In the genomic region with DNA sequence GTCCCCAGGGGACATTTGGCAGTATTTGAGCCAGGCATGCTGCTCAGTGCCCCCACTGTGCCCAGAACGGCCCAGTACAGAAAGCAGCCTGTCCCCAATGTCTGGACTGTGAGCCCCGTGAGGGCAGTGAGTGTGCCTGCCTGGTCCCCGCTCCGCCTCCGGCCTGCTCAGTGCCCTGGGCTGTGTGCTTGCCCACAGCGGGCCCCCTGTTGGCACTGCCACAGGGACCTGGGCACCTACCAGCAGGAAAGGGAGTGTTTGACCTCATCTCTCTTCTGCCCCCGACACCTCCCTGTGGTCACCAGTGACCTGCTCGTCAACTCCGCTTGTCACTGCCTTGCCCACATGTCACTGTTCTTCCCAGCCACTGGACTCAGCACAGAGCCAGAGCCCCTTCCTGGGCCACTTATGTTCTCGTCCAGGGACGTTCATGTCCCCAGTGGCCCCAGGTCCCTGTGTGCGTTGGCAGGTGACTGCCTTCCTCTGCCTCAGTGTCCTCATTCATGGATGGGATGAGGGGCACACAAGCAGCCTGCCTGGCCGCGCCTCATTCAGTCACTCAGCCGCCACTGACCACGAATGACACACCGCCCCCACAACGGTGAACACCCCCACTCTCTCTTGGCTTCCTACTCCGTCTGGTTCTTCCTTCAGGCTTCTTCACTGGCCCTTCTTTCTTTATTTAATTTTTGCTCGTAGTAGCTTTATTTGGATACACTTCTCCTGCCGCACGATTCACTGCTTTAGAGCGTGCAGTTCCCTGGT, we compare ENCODE assay signal across 14 cellular contexts. TPM values are rescaled to one million over a fixed set of nuclear protein-coding genes. Genes with fewer than 3 reads are reported as not detected.
DNase-seq lines count a peak whose midpoint lies in the region; ATAC-seq, FAIRE-seq and TF ChIP-seq lines count a peak whose summit lies in the region.
"Had no signal": no experiment of that assay in that cellular context is flagged by ENCODE, and none has a peak within 500 bp of the region (broad histone marks: within the 10 kb centered on the region; RNA-seq: fewer than 3 reads in every experiment).

No MANE protein-coding gene starts in this region.

- H3K27me3 ChIP-seq in GM23338 (ENCODE audit: insufficient read depth) (no peaks in the 10 kb centered on the region), mesenchymal stem cell (ENCODE audit: control insufficient read depth in 1 of 2, insufficient read depth in 1 of 2, low read length in 2 of 2) (no peaks in the 10 kb centered on the region), gastroesophageal sphincter (no peaks in the 10 kb centered on the region)

- no peak overlapping the region for H2BK120ac ChIP-seq in mesenchymal stem cell (ENCODE audit: low read depth, low read length)

- H3K4me1 Mint-ChIP-seq in GM23338: peaks cover 14% of the 10 kb centered on the region

- H3K27ac ChIP-seq in A549 (peak overlapping the region in 1 of 2 experiments; percentile 45; a peak in 1 of 6 replicates), GM23338 (ENCODE audit: low read depth) (no peak overlapping the region), mesenchymal stem cell (ENCODE audit: low read length, poor library complexity, severe bottlenecking) (no peak overlapping the region), gastroesophageal sphincter (peak overlapping the region in 1 of 4 donors; percentile 14)
- H3K27ac ChIP-seq: HL-60 had no signal

- peaks cover 28% of the 10 kb centered on the region for H3K4me1 ChIP-seq in A549
- H3K4me1 ChIP-seq in GM23338 (ENCODE audit: insufficient read depth): peaks cover 15% of the 10 kb centered on the region
- peaks cover 52% of the 10 kb centered on the region for H3K4me1 ChIP-seq in mesenchymal stem cell (ENCODE audit: control insufficient read depth, insufficient read depth, low read depth, low read length)
- peaks cover 0 to 76% (median 14%) of the 10 kb centered on the region in 3 donors for H3K4me1 ChIP-seq in gastroesophageal sphincter

- no peaks in the 10 kb centered on the region for H3K9me3 Mint-ChIP-seq in GM23338
- H3K9me3 Mint-ChIP-seq in activated naive CD4-positive, alpha-beta T cell treated with anti-CD3 and anti-CD28 coated beads, Interleukin-2, amount 50 U/mL, for 72 hours: no peaks in the 10 kb centered on the region

- peak overlapping the region; percentile 65 for H4K91ac ChIP-seq in mesenchymal stem cell (ENCODE audit: low read length)

- H3K9ac ChIP-seq in mesenchymal stem cell (ENCODE audit: low read length): no peak overlapping the region

- no peak overlapping the region for H3K14ac ChIP-seq in mesenchymal stem cell (ENCODE audit: low read length in 2 of 2)

- H3K4me3 ChIP-seq in A549: no peak overlapping the region
- H3K4me3 ChIP-seq in GM23338: no peak overlapping the region
- no peak overlapping the region for H3K4me3 ChIP-seq in mesenchymal stem cell (ENCODE audit: insufficient read depth in 1 of 2, low read depth in 1 of 2, low read length in 2 of 2)
- no peak overlapping the region for H3K4me3 ChIP-seq in gastroesophageal sphincter

- CTCF ChIA-PET in A549 (lab: Yijun Ruan, JAX): no interaction called here

- H3K4me2 ChIP-seq in A549: 0 out of 3 replicates have a peak overlapping the region, but pooled peaks have one; percentile 19
- H3K4me2 ChIP-seq in GM23338: no peak overlapping the region
- no peak overlapping the region for H3K4me2 ChIP-seq in mesenchymal stem cell (ENCODE audit: low read length, poor library complexity, severe bottlenecking)

- H3K18ac ChIP-seq in mesenchymal stem cell (ENCODE audit: low read depth in 1 of 2, low read length in 2 of 2): no peak overlapping the region

- FAIRE-seq in A549 (lab: Jason Lieb, UNC): no peak
- FAIRE-seq: colon had no signal

- H2BK5ac ChIP-seq in mesenchymal stem cell (ENCODE audit: low read depth, low read length, poor library complexity, severe bottlenecking): no peak overlapping the region

- no peak overlapping the region for H4K8ac ChIP-seq in mesenchymal stem cell (ENCODE audit: low read length)

- H2AFZ ChIP-seq in GM23338: no peak overlapping the region
- no peak overlapping the region for H2AFZ ChIP-seq in mesenchymal stem cell (ENCODE audit: low read depth, low read length)

- POLR2A ChIA-PET in A549 (lab: Yijun Ruan, JAX): no interaction called here

- WGBS in A549 (ENCODE audit: missing lambda C conversion rate): 91% methylated on average over 16 of the region's 23 CpGs
- 92% methylated on average over 23 of the region's 23 CpGs for WGBS in mesenchymal stem cell
- WGBS in gastroesophageal sphincter (ENCODE audit: low coverage in 1 of 2), 2 donors: 70 to 79% methylated on average over 2 to 16 of the region's 23 CpGs

- H3K36me3 ChIP-seq in GM23338 (ENCODE audit: insufficient read depth) (no peaks in the 10 kb centered on the region), mesenchymal stem cell (ENCODE audit: control insufficient read depth in 1 of 2, insufficient read depth in 2 of 2, low read depth in 1 of 2, low read length in 2 of 2) (peaks cover 19 to 50% of the 10 kb centered on the region in 2 experiments), gastroesophageal sphincter (peaks cover 0 to 35% of the 10 kb centered on the region in 2 donors)

- H3K9me2 ChIP-seq in GM23338 (ENCODE audit: insufficient read depth): no peaks in the 10 kb centered on the region

- peaks cover 3% of the 10 kb centered on the region for H3K79me1 ChIP-seq in mesenchymal stem cell (replicated peaks; ENCODE audit: low read length, poor library complexity, severe bottlenecking)

- no peaks in the 10 kb centered on the region for H3K9me3 ChIP-seq in A549
- no peaks in the 10 kb centered on the region for H3K9me3 ChIP-seq in mesenchymal stem cell (ENCODE audit: control insufficient read depth, low read length)
- no peaks in the 10 kb centered on the region for H3K9me3 ChIP-seq in gastroesophageal sphincter

- H3K4ac ChIP-seq in mesenchymal stem cell (ENCODE audit: low read depth in 1 of 2, low read length in 2 of 2): no peak overlapping the region

- peaks cover 43% of the 10 kb centered on the region for H3K79me2 ChIP-seq in GM23338 (replicated peaks; ENCODE audit: insufficient read depth)

- TF ChIP-seq CTCF in A549 (IDR thresholded peaks at IDR 0.05) (no peak), GM23338 (conservative IDR thresholded peaks at IDR 0.05; ENCODE audit: low read depth in 2 of 2) (no peak), gastroesophageal sphincter (IDR thresholded peaks at IDR 0.05) (no peak)

- peaks cover 27% of the 10 kb centered on the region for H3K27me3 Mint-ChIP-seq in GM23338 (ENCODE audit: insufficient read depth, low read depth, poor library complexity)

- no peak overlapping the region for H3K23ac ChIP-seq in mesenchymal stem cell (ENCODE audit: low read length in 2 of 2)

- no peak overlapping the region for H3K27ac Mint-ChIP-seq in GM23338
- H3K27ac Mint-ChIP-seq in activated naive CD4-positive, alpha-beta T cell treated with anti-CD3 and anti-CD28 coated beads, Interleukin-2, amount 50 U/mL, for 72 hours: peak overlapping the region; percentile 16 to 93

- H2AK5ac ChIP-seq in mesenchymal stem cell (ENCODE audit: low read length, severe bottlenecking): no peak overlapping the region

- no peaks in the 10 kb centered on the region for H3F3A ChIP-seq in GM23338 (replicated peaks; ENCODE audit: low read depth)

- H3K36me3 Mint-ChIP-seq in GM23338 (ENCODE audit: low read depth): peaks cover 11% of the 10 kb centered on the region; the same call in 2 of the 3 replicates
- peaks cover 18 to 21% of the 10 kb centered on the region in 2 donors for H3K36me3 Mint-ChIP-seq in activated naive CD4-positive, alpha-beta T cell treated with anti-CD3 and anti-CD28 coated beads, Interleukin-2, amount 50 U/mL, for 72 hours

- ATAC-seq in A549: no peak
- ATAC-seq in GM23338: no peak
- no peak for ATAC-seq in activated naive CD4-positive, alpha-beta T cell treated with anti-CD3 and anti-CD28 coated beads, Interleukin-2, amount 50 U/mL, for 72 hours
- ATAC-seq in gastroesophageal sphincter: no peak
- no peak for ATAC-seq in GM19351 (IDR thresholded peaks at IDR 0.05; ENCODE audit: unreplicated experiment)
- no peak for ATAC-seq in GM21367 (IDR thresholded peaks at IDR 0.05; ENCODE audit: unreplicated experiment)

- TF ChIP-seq POLR2A in A549 (IDR thresholded peaks at IDR 0.05; ENCODE audit: low read length): no peak
- no peak for TF ChIP-seq POLR2A in gastroesophageal sphincter (IDR thresholded peaks at IDR 0.05)

- H4K20me1 ChIP-seq in GM23338 (replicated peaks; ENCODE audit: insufficient read depth): peaks cover 7% of the 10 kb centered on the region; the same call in 1 of the 2 replicates

- no peak overlapping the region for H2BK12ac ChIP-seq in mesenchymal stem cell (ENCODE audit: low read length in 2 of 2)

- H3K4me3 Mint-ChIP-seq in GM23338: peak overlapping the region; percentile 30; the same call in 1 of the 3 replicates

- H2BK15ac ChIP-seq in mesenchymal stem cell (ENCODE audit: low read depth, poor library complexity, severe bottlenecking): no peak overlapping the region

- no peak for DNase-seq in A549 (ENCODE audit: low read depth in 1 of 2, low spot score in 1 of 2)
- DNase-seq in GM23338 (ENCODE audit: low spot score): no peak
- DNase-seq in activated naive CD4-positive, alpha-beta T cell treated with anti-CD3 and anti-CD28 coated beads, Interleukin-2, amount 50 U/mL, for 72 hours (ENCODE audit: low spot score in 2 of 2): no peak
- DNase-seq in mesenchymal stem cell: no peak
- no peak for DNase-seq in SIG-M5 treated with dmso at 0.1 percent for 504 hours (lab: John Stamatoyannopoulos, UW; ENCODE audit: unreplicated experiment)
- DNase-seq: head of caudate nucleus, NCI-H2081 had no signal

- no peak for TF ChIP-seq EP300 in A549 (IDR thresholded peaks at IDR 0.05)
- no peak for TF ChIP-seq EP300 in gastroesophageal sphincter (IDR thresholded peaks at IDR 0.05)

- TF ChIP-seq RAD21 in A549 (conservative IDR thresholded peaks at IDR 0.05 in 1 of 2, IDR thresholded peaks at IDR 0.05 in 1 of 2): no peak

RNA-seq across cellular contexts. Expression of a gene that starts 2.8 kb away (rescaled TPM):
- polyA plus RNA-seq in A549 (2011; rRNA removed): 13.9 and 14.4 TPM in 2 replicates
- 30.1 and 34.7 TPM in 2 replicates for polyA plus RNA-seq in A549 (2012; cell fraction: cytosol; rRNA removed)
- polyA plus RNA-seq in A549 (2012; cell fraction: nucleus; rRNA removed): 67.4 and 92.3 TPM in 2 replicates
- polyA plus RNA-seq in A549 (2017; fragmentation: RNase III; extraction: RNeasy Plus Mini Kit Qiagen cat#74134 plus additional on column Dnase treatment): 15.5 to 19.1 TPM (median 18.1 TPM) in 3 replicates
- polyA minus RNA-seq in A549 (2011; rRNA and poly(A)+ RNA removed): 13.8 and 22.6 TPM in 2 replicates
- 38.4 and 39.2 TPM in 2 replicates for total RNA-seq in GM23338 (2014; rRNA removed; shearing (Covaris generic))
- 12.9 and 16.1 TPM in 2 replicates for polyA plus RNA-seq in GM23338 (2016; fragmentation: Nextera tagmentation; extraction: Ambion mirVana)
- 10 to 100 TPM; 52.4 to 73.5 TPM for total RNA-seq in activated naive CD4-positive, alpha-beta T cell treated with anti-CD3 and anti-CD28 coated beads, Interleukin-2, amount 50 U/mL, for 72 hours
- polyA plus RNA-seq in mesenchymal stem cell (2013, experiment 1 of 2): 30.7 TPM
- polyA plus RNA-seq in mesenchymal stem cell (2013, experiment 2 of 2): 28.8 TPM
- total RNA-seq in gastroesophageal sphincter: 10 to 100 TPM; 17.6 to 32.9 (median 23.0) TPM

RNA-seq across cellular contexts. Expression of a gene that starts 8.5 kb away (rescaled TPM):
- polyA plus RNA-seq in A549 (2011; rRNA removed): 3.3 and 4.6 TPM in 2 replicates
- 14.9 and 17.8 TPM in 2 replicates for polyA plus RNA-seq in A549 (2012; cell fraction: cytosol; rRNA removed)
- 19.2 and 29.3 TPM in 2 replicates for polyA plus RNA-seq in A549 (2012; cell fraction: nucleus; rRNA removed)
- 12.1 to 14.2 TPM (median 13.3 TPM) in 3 replicates for polyA plus RNA-seq in A549 (2017; fragmentation: RNase III; extraction: RNeasy Plus Mini Kit Qiagen cat#74134 plus additional on column Dnase treatment)
- 1.1 and 2.2 TPM in 2 replicates for polyA minus RNA-seq in A549 (2011; rRNA and poly(A)+ RNA removed)
- total RNA-seq in GM23338 (2014; rRNA removed; shearing (Covaris generic)): 34.1 and 34.7 TPM in 2 replicates
- 19.0 TPM in 2 replicates for polyA plus RNA-seq in GM23338 (2016; fragmentation: Nextera tagmentation; extraction: Ambion mirVana)
- total RNA-seq in activated naive CD4-positive, alpha-beta T cell treated with anti-CD3 and anti-CD28 coated beads, Interleukin-2, amount 50 U/mL, for 72 hours: 10 to 100 TPM; 13.2 to 14.8 TPM
- polyA plus RNA-seq in mesenchymal stem cell (2013, experiment 1 of 2): 4.2 TPM
- polyA plus RNA-seq in mesenchymal stem cell (2013, experiment 2 of 2): 3.8 TPM
- total RNA-seq in gastroesophageal sphincter: 10 to 100 TPM; 16.5 to 30.7 (median 20.3) TPM

RNA-seq across cellular contexts. Expression of a gene that starts 25.7 kb away (rescaled TPM):
- polyA plus RNA-seq in A549 (2011; rRNA removed) (not detected in 2 replicates), A549 (2017; fragmentation: RNase III; extraction: RNeasy Plus Mini Kit Qiagen cat#74134 plus additional on column Dnase treatment) (not detected in 3 replicates), GM23338 (2016; fragmentation: Nextera tagmentation; extraction: Ambion mirVana) (not detected in 2 replicates)
- not detected in 2 replicates for polyA plus RNA-seq in A549 (2012; cell fraction: cytosol; rRNA removed)
- polyA plus RNA-seq in A549 (2012; cell fraction: nucleus; rRNA removed): not detected in 2 replicates
- polyA minus RNA-seq in A549 (2011; rRNA and poly(A)+ RNA removed): not detected in 2 replicates
- not detected in 2 replicates for total RNA-seq in GM23338 (2014; rRNA removed; shearing (Covaris generic))
- not detected for total RNA-seq in activated naive CD4-positive, alpha-beta T cell treated with anti-CD3 and anti-CD28 coated beads, Interleukin-2, amount 50 U/mL, for 72 hours
- polyA plus RNA-seq in mesenchymal stem cell (2013, experiment 1 of 2): not detected
- polyA plus RNA-seq in mesenchymal stem cell (2013, experiment 2 of 2): not detected
- total RNA-seq in gastroesophageal sphincter: not detected
- total RNA-seq: activated CD8-positive, alpha-beta memory T cell treated with anti-CD3 and anti-CD28 coated beads for 36 hours; temporal lobe had no signal

RNA-seq across cellular contexts. Expression of a gene that starts 28.6 kb away (rescaled TPM):
- polyA plus RNA-seq in A549 (2011; rRNA removed): 1.1 and 1.2 TPM in 2 replicates
- 0.26 and 0.47 TPM in 2 replicates for polyA plus RNA-seq in A549 (2012; cell fraction: cytosol; rRNA removed)
- polyA plus RNA-seq in A549 (2012; cell fraction: nucleus; rRNA removed): 0.14 TPM in 1 of 2 replicates, not detected in the other
- polyA plus RNA-seq in A549 (2017; fragmentation: RNase III; extraction: RNeasy Plus Mini Kit Qiagen cat#74134 plus additional on column Dnase treatment): 0.62 to 1.0 TPM (median 0.67 TPM) in 3 replicates
- polyA minus RNA-seq in A549 (2011; rRNA and poly(A)+ RNA removed): 0.44 and 1.4 TPM in 2 replicates
- 4.7 and 5.0 TPM in 2 replicates for total RNA-seq in GM23338 (2014; rRNA removed; shearing (Covaris generic))
- 19.0 and 21.5 TPM in 2 replicates for polyA plus RNA-seq in GM23338 (2016; fragmentation: Nextera tagmentation; extraction: Ambion mirVana)
- total RNA-seq in activated naive CD4-positive, alpha-beta T cell treated with anti-CD3 and anti-CD28 coated beads, Interleukin-2, amount 50 U/mL, for 72 hours: under 1 TPM in 1 of 2 donors, not detected in 1; 0.72 TPM
- 0.18 TPM for polyA plus RNA-seq in mesenchymal stem cell (2013, experiment 1 of 2)
- polyA plus RNA-seq in mesenchymal stem cell (2013, experiment 2 of 2): not detected
- total RNA-seq in gastroesophageal sphincter: not detected

RNA-seq across cellular contexts. Expression of a gene that starts 30.0 kb away (rescaled TPM):
- polyA plus RNA-seq in A549 (2011; rRNA removed) (not detected in 2 replicates), A549 (2017; fragmentation: RNase III; extraction: RNeasy Plus Mini Kit Qiagen cat#74134 plus additional on column Dnase treatment) (not detected in 3 replicates), GM23338 (2016; fragmentation: Nextera tagmentation; extraction: Ambion mirVana) (0.50 TPM in 1 of 2 replicates, not detected in the other)
- not detected in 2 replicates for polyA plus RNA-seq in A549 (2012; cell fraction: cytosol; rRNA removed)
- 0.17 and 0.24 TPM in 2 replicates for polyA plus RNA-seq in A549 (2012; cell fraction: nucleus; rRNA removed)
- polyA minus RNA-seq in A549 (2011; rRNA and poly(A)+ RNA removed): not detected in 2 replicates
- not detected in 2 replicates for total RNA-seq in GM23338 (2014; rRNA removed; shearing (Covaris generic))
- total RNA-seq in activated naive CD4-positive, alpha-beta T cell treated with anti-CD3 and anti-CD28 coated beads, Interleukin-2, amount 50 U/mL, for 72 hours: 1 to 10 TPM; 3.0 to 3.8 TPM
- polyA plus RNA-seq in mesenchymal stem cell (2013, experiment 1 of 2): not detected
- not detected for polyA plus RNA-seq in mesenchymal stem cell (2013, experiment 2 of 2)
- not detected for total RNA-seq in gastroesophageal sphincter
- total RNA-seq: temporal lobe had no signal
